1 cellular context compared by ENCODE assay signal in the genomic region with DNA sequence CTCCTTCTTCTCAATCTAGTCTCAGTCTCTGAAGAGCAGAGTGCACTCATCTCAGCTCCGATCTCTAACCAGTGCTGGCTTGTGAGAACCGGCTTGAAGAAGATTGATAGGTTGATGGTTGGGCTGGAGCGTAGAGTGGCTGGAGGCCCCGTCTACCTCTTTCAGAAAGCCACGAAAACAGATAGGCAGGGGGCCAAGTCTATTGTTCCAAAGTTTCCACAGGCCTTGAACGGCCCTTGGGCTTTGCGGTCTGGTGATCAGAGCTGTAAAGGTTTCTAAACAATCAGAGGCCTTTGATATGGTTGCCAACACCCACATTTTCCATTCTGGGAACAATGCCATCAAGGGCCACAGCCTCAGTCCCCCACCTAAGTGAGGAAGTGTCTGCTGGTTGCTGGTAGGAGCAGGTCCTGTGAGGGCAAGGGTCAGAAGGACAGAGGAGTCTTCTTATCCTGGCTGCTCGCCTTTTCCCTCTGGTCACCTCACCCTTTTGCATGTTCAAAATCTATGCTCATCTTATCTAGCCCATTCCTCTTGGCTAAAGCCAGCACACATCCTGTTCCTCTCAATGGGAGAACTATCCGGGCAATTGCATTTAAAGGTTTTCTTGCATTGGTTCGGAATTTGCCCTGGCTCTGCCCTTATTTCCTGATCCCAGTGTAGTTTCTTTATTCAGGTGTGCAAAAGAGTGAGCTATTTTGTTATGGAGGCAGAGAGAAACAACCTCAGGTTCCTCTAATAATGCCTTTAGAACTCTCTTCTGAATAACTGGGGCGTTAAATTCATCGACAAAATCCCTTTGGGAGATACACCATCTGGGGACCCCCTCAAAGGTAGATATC.
TF ChIP-seq lines count a peak whose summit lies in the region.

No MANE protein-coding gene starts in this region.

TF ChIP-seq in K562, 482 proteins besides CTCF, POLR2A, EP300 and RAD21 (continued from another document and continues in another):
- TF ChIP-seq, protein P1, sequence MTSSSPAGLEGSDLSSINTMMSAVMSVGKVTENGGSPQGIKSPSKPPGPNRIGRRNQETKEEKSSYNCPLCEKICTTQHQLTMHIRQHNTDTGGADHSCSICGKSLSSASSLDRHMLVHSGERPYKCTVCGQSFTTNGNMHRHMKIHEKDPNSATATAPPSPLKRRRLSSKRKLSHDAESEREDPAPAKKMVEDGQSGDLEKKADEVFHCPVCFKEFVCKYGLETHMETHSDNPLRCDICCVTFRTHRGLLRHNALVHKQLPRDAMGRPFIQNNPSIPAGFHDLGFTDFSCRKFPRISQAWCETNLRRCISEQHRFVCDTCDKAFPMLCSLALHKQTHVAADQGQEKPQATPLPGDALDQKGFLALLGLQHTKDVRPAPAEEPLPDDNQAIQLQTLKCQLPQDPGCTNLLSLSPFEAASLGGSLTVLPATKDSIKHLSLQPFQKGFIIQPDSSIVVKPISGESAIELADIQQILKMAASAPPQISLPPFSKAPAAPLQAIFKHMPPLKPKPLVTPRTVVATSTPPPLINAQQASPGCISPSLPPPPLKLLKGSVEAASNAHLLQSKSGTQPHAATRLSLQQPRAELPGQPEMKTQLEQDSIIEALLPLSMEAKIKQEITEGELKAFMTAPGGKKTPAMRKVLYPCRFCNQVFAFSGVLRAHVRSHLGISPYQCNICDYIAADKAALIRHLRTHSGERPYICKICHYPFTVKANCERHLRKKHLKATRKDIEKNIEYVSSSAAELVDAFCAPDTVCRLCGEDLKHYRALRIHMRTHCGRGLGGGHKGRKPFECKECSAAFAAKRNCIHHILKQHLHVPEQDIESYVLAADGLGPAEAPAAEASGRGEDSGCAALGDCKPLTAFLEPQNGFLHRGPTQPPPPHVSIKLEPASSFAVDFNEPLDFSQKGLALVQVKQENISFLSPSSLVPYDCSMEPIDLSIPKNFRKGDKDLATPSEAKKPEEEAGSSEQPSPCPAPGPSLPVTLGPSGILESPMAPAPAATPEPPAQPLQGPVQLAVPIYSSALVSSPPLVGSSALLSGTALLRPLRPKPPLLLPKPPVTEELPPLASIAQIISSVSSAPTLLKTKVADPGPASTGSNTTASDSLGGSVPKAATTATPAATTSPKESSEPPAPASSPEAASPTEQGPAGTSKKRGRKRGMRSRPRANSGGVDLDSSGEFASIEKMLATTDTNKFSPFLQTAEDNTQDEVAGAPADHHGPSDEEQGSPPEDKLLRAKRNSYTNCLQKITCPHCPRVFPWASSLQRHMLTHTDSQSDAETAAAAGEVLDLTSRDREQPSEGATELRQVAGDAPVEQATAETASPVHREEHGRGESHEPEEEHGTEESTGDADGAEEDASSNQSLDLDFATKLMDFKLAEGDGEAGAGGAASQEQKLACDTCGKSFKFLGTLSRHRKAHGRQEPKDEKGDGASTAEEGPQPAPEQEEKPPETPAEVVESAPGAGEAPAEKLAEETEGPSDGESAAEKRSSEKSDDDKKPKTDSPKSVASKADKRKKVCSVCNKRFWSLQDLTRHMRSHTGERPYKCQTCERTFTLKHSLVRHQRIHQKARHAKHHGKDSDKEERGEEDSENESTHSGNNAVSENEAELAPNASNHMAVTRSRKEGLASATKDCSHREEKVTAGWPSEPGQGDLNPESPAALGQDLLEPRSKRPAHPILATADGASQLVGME (CRISPR knock-in tag; IDR thresholded peaks at IDR 0.05), result no peak
- TF ChIP-seq, protein P2, sequence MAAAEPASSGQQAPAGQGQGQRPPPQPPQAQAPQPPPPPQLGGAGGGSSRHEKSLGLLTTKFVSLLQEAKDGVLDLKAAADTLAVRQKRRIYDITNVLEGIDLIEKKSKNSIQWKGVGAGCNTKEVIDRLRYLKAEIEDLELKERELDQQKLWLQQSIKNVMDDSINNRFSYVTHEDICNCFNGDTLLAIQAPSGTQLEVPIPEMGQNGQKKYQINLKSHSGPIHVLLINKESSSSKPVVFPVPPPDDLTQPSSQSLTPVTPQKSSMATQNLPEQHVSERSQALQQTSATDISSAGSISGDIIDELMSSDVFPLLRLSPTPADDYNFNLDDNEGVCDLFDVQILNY (CRISPR knock-in tag; IDR thresholded peaks at IDR 0.05), result no peak
- no peak for TF ChIP-seq TAF1 (IDR thresholded peaks at IDR 0.05; ENCODE audit: control insufficient read depth, extremely low read depth, insufficient read depth, low read length, severe bottlenecking)
- no peak for TF ChIP-seq RFX5 (IDR thresholded peaks at IDR 0.05; ENCODE audit: low read depth, low read length)
- 0 out of 2 replicates have a peak, but pooled peaks have one; percentile 22 for TF ChIP-seq ERF (CRISPR knock-in tag; IDR thresholded peaks at IDR 0.05)
- TF ChIP-seq SPI1 (IDR thresholded peaks at IDR 0.05; ENCODE audit: borderline replicate concordance, low read depth, low read length), result peak; percentile 93
- TF ChIP-seq GTF2F1 (IDR thresholded peaks at IDR 0.05; ENCODE audit: low read depth, low read length), result no peak
- no peak for TF ChIP-seq ZBTB17 (CRISPR knock-in tag; IDR thresholded peaks at IDR 0.05)
- TF ChIP-seq, protein P3, sequence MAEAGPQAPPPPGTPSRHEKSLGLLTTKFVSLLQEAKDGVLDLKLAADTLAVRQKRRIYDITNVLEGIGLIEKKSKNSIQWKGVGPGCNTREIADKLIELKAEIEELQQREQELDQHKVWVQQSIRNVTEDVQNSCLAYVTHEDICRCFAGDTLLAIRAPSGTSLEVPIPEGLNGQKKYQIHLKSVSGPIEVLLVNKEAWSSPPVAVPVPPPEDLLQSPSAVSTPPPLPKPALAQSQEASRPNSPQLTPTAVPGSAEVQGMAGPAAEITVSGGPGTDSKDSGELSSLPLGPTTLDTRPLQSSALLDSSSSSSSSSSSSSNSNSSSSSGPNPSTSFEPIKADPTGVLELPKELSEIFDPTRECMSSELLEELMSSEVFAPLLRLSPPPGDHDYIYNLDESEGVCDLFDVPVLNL (CRISPR knock-in tag; IDR thresholded peaks at IDR 0.05; ENCODE audit: low read depth), result no peak
- TF ChIP-seq, protein P4, sequence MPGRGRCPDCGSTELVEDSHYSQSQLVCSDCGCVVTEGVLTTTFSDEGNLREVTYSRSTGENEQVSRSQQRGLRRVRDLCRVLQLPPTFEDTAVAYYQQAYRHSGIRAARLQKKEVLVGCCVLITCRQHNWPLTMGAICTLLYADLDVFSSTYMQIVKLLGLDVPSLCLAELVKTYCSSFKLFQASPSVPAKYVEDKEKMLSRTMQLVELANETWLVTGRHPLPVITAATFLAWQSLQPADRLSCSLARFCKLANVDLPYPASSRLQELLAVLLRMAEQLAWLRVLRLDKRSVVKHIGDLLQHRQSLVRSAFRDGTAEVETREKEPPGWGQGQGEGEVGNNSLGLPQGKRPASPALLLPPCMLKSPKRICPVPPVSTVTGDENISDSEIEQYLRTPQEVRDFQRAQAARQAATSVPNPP (IDR thresholded peaks at IDR 0.05; ENCODE audit: borderline replicate concordance, insufficient read depth, insufficient read length), result no peak
- TF ChIP-seq, protein P5, sequence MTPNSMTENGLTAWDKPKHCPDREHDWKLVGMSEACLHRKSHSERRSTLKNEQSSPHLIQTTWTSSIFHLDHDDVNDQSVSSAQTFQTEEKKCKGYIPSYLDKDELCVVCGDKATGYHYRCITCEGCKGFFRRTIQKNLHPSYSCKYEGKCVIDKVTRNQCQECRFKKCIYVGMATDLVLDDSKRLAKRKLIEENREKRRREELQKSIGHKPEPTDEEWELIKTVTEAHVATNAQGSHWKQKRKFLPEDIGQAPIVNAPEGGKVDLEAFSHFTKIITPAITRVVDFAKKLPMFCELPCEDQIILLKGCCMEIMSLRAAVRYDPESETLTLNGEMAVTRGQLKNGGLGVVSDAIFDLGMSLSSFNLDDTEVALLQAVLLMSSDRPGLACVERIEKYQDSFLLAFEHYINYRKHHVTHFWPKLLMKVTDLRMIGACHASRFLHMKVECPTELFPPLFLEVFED (CRISPR knock-in tag; conservative IDR thresholded peaks at IDR 0.05), result no peak
- no peak for TF ChIP-seq SNIP1 (IDR thresholded peaks at IDR 0.05; ENCODE audit: low read depth)
- TF ChIP-seq HNRNPLL (IDR thresholded peaks at IDR 0.05; ENCODE audit: low read depth, low read length, poor library complexity, severe bottlenecking), result no peak
- no peak for TF ChIP-seq ZNF143 (CRISPR knock-in tag; IDR thresholded peaks at IDR 0.05)
- TF ChIP-seq, protein P6, sequence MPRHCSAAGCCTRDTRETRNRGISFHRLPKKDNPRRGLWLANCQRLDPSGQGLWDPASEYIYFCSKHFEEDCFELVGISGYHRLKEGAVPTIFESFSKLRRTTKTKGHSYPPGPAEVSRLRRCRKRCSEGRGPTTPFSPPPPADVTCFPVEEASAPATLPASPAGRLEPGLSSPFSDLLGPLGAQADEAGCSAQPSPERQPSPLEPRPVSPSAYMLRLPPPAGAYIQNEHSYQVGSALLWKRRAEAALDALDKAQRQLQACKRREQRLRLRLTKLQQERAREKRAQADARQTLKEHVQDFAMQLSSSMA (CRISPR knock-in tag; IDR thresholded peaks at IDR 0.05), result no peak
- no peak for TF ChIP-seq HDAC6 (IDR thresholded peaks at IDR 0.05; ENCODE audit: low read depth, low read length)
- no peak for TF ChIP-seq DACH1 (IDR thresholded peaks at IDR 0.05; ENCODE audit: partially characterized antibody)
- TF ChIP-seq ZNF23 (CRISPR knock-in tag; IDR thresholded peaks at IDR 0.05), result no peak
- TF ChIP-seq NBN (IDR thresholded peaks at IDR 0.05; ENCODE audit: low read depth), result peak; percentile 95
- no peak for TF ChIP-seq ZBTB7A (IDR thresholded peaks at IDR 0.05; ENCODE audit: borderline replicate concordance, control insufficient read depth, low read depth, low read length)
- no peak for TF ChIP-seq POLR3G (IDR thresholded peaks at IDR 0.05; ENCODE audit: extremely low read depth, insufficient read length, insufficient replicate concordance)
- TF ChIP-seq MAFK (IDR thresholded peaks at IDR 0.05; ENCODE audit: low read length), result no peak
- peak; percentile 99 for TF ChIP-seq MEIS2 (IDR thresholded peaks at IDR 0.05; ENCODE audit: partially characterized antibody)
- TF ChIP-seq, protein P7, sequence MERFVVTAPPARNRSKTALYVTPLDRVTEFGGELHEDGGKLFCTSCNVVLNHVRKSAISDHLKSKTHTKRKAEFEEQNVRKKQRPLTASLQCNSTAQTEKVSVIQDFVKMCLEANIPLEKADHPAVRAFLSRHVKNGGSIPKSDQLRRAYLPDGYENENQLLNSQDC (CRISPR knock-in tag; IDR thresholded peaks at IDR 0.05), result no peak
- TF ChIP-seq, protein P8, sequence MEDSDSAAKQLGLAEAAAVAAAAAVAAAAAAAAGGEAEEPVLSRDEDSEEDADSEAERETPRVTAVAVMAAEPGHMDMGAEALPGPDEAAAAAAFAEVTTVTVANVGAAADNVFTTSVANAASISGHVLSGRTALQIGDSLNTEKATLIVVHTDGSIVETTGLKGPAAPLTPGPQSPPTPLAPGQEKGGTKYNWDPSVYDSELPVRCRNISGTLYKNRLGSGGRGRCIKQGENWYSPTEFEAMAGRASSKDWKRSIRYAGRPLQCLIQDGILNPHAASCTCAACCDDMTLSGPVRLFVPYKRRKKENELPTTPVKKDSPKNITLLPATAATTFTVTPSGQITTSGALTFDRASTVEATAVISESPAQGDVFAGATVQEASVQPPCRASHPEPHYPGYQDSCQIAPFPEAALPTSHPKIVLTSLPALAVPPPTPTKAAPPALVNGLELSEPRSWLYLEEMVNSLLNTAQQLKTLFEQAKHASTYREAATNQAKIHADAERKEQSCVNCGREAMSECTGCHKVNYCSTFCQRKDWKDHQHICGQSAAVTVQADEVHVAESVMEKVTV (CRISPR knock-in tag; IDR thresholded peaks at IDR 0.05), result no peak
- TF ChIP-seq, protein P9, sequence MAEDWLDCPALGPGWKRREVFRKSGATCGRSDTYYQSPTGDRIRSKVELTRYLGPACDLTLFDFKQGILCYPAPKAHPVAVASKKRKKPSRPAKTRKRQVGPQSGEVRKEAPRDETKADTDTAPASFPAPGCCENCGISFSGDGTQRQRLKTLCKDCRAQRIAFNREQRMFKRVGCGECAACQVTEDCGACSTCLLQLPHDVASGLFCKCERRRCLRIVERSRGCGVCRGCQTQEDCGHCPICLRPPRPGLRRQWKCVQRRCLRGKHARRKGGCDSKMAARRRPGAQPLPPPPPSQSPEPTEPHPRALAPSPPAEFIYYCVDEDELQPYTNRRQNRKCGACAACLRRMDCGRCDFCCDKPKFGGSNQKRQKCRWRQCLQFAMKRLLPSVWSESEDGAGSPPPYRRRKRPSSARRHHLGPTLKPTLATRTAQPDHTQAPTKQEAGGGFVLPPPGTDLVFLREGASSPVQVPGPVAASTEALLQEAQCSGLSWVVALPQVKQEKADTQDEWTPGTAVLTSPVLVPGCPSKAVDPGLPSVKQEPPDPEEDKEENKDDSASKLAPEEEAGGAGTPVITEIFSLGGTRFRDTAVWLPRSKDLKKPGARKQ (CRISPR knock-in tag; IDR thresholded peaks at IDR 0.05), result no peak
- peak; percentile 70; the same call in 1 of the 2 replicates for TF ChIP-seq SMAD3 (CRISPR knock-in tag; conservative IDR thresholded peaks at IDR 0.05)
- no peak for TF ChIP-seq POLR2H (tag; IDR thresholded peaks at IDR 0.05; ENCODE audit: low read depth)
- TF ChIP-seq CHD1 (IDR thresholded peaks at IDR 0.05; ENCODE audit: low read length), result no peak
- TF ChIP-seq TEAD4 (IDR thresholded peaks at IDR 0.05; ENCODE audit: low read length), result peak; percentile 80
- TF ChIP-seq TEAD4 (CRISPR knock-in tag; IDR thresholded peaks at IDR 0.05; ENCODE audit: borderline replicate concordance), result no peak
- TF ChIP-seq NR2F6 (CRISPR knock-in tag; IDR thresholded peaks at IDR 0.05), result no peak
- no peak for TF ChIP-seq ZC3H4 (CRISPR knock-in tag; IDR thresholded peaks at IDR 0.05; ENCODE audit: borderline replicate concordance)
- no peak for TF ChIP-seq PHB2 (IDR thresholded peaks at IDR 0.05; ENCODE audit: low read depth)
- TF ChIP-seq, protein P10, sequence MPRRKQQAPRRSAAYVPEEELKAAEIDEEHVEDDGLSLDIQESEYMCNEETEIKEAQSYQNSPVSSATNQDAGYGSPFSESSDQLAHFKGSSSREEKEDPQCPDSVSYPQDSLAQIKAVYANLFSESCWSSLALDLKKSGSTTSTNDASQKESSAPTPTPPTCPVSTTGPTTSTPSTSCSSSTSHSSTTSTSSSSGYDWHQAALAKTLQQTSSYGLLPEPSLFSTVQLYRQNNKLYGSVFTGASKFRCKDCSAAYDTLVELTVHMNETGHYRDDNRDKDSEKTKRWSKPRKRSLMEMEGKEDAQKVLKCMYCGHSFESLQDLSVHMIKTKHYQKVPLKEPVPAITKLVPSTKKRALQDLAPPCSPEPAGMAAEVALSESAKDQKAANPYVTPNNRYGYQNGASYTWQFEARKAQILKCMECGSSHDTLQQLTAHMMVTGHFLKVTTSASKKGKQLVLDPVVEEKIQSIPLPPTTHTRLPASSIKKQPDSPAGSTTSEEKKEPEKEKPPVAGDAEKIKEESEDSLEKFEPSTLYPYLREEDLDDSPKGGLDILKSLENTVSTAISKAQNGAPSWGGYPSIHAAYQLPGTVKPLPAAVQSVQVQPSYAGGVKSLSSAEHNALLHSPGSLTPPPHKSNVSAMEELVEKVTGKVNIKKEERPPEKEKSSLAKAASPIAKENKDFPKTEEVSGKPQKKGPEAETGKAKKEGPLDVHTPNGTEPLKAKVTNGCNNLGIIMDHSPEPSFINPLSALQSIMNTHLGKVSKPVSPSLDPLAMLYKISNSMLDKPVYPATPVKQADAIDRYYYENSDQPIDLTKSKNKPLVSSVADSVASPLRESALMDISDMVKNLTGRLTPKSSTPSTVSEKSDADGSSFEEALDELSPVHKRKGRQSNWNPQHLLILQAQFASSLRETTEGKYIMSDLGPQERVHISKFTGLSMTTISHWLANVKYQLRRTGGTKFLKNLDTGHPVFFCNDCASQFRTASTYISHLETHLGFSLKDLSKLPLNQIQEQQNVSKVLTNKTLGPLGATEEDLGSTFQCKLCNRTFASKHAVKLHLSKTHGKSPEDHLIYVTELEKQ (CRISPR knock-in tag; IDR thresholded peaks at IDR 0.05), result no peak
- TF ChIP-seq DPF2 (IDR thresholded peaks at IDR 0.05), result peak; percentile 86
- peak; percentile 20; the same call in 1 of the 2 replicates for TF ChIP-seq TRIM28 (IDR thresholded peaks at IDR 0.05)
- no peak for TF ChIP-seq MAFF (IDR thresholded peaks at IDR 0.05; ENCODE audit: low read length)
- no peak for TF ChIP-seq PRPF4 (IDR thresholded peaks at IDR 0.05; ENCODE audit: insufficient read depth, low read depth, low read length, poor library complexity, severe bottlenecking)
- no peak for TF ChIP-seq NUFIP1 (IDR thresholded peaks at IDR 0.05; ENCODE audit: partially characterized antibody)
- TF ChIP-seq ZNF780A (CRISPR knock-in tag; IDR thresholded peaks at IDR 0.05), result no peak
